In the genomic region with DNA sequence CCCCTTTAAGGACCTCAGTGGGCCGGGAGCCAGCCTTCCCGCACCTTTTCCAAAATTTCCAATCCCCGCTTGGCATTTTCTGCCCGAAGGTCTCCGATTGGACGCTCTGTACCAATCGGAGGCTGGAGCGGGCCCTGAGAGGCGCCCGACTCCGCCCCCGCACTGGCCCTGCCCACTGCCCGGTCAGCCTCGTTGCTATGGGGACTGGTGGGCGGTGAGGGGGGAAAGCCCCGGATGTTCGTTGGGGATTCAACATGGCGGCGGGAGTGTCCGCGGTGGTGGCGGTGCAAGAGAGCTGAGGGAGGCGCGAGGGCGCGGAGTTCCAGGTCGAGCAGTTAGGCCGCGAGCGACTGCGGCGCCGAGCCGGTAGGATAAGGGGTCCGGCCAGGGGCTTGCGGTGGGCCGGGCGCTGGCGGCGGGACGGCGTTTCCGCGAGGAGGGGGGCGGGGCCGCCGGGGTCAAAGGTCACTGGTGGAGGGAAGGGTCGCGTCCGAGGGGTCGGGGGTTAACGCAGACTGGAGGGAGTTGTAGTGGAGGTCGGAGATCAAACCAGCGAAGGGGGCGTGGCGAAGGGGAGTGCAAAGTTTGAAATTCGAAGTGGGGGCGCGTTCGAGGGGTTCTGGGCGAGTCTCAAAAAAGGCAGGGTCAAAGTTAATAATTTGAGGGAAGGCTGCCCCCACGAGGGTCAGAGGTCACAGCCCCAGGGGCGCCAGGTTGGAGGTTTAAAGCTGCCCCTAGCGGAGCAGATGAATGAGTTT, we compare ENCODE assay signal across 1 cellular context.
TF ChIP-seq lines count a peak whose summit lies in the region.

Gene PAK4 (plus strand): TSS at position 233 of the 758 bp plus-strand sequence. CDS start 43,768 bp downstream, outside the sequence.

TF ChIP-seq in K562, 482 proteins besides CTCF, POLR2A, EP300 and RAD21 (continued from another document and continues in another):
- TF ChIP-seq TSHZ1 (CRISPR knock-in tag; IDR thresholded peaks at IDR 0.05) (no peak), PCBP1 (IDR thresholded peaks at IDR 0.05; ENCODE audit: low read depth, low read length, poor library complexity, severe bottlenecking) (peak; percentile 53), ZNF354B (CRISPR knock-in tag; IDR thresholded peaks at IDR 0.05) (peak; percentile 34; the same call in 1 of the 2 replicates), RBFOX2 (IDR thresholded peaks at IDR 0.05; ENCODE audit: low read depth, low read length) (peak; percentile 89), FOXP1 (CRISPR knock-in tag; IDR thresholded peaks at IDR 0.05) (0 out of 2 replicates have a peak, but pooled peaks have one; percentile 51), SP1 (CRISPR knock-in tag; IDR thresholded peaks at IDR 0.05) (peak; percentile 95), TFE3 (CRISPR knock-in tag; IDR thresholded peaks at IDR 0.05) (no peak), RHOXF2B (CRISPR knock-in tag; conservative IDR thresholded peaks at IDR 0.05) (0 out of 2 replicates have a peak, but pooled peaks have one; percentile 14), TGIF2 (CRISPR knock-in tag; IDR thresholded peaks at IDR 0.05) (peak; percentile 88), SAFB2 (IDR thresholded peaks at IDR 0.05; ENCODE audit: borderline replicate concordance, low read depth, low read length, severe bottlenecking) (no peak), ZBTB2 (IDR thresholded peaks at IDR 0.05) (no peak), ATF1 (CRISPR knock-in tag; IDR thresholded peaks at IDR 0.05) (no peak), ATF1 (tag; IDR thresholded peaks at IDR 0.05) (peak; percentile 74), ZNF253 (CRISPR knock-in tag; conservative IDR thresholded peaks at IDR 0.05) (no peak), ESRRA (IDR thresholded peaks at IDR 0.05; ENCODE audit: borderline replicate concordance, low read depth) (peak; percentile 72; the same call in 1 of the 2 replicates), PHF8 (IDR thresholded peaks at IDR 0.05; ENCODE audit: borderline replicate concordance, low read length) (peak; percentile 88; the same call in 1 of the 2 replicates), TAF9B (IDR thresholded peaks at IDR 0.05; ENCODE audit: partially characterized antibody) (no peak), MXI1 (IDR thresholded peaks at IDR 0.05; ENCODE audit: low read depth, low read length) (peak; percentile 94), STAT6 (CRISPR knock-in tag; IDR thresholded peaks at IDR 0.05) (peak; percentile 4; the same call in 1 of the 2 replicates), ZNF766 (CRISPR knock-in tag; conservative IDR thresholded peaks at IDR 0.05) (0 out of 2 replicates have a peak, but pooled peaks have one; percentile 51), KAT2B (IDR thresholded peaks at IDR 0.05; ENCODE audit: low read depth, low read length) (no peak), FOXA1 (IDR thresholded peaks at IDR 0.05; ENCODE audit: borderline replicate concordance) (no peak), CTBP1 (IDR thresholded peaks at IDR 0.05; ENCODE audit: borderline replicate concordance) (peak; percentile 61), ZNF444 (CRISPR knock-in tag; IDR thresholded peaks at IDR 0.05) (no peak), COPS2 (conservative IDR thresholded peaks at IDR 0.05) (no peak), ZC3H11A (IDR thresholded peaks at IDR 0.05; ENCODE audit: low read depth, low read length) (no peak), CAMTA2 (CRISPR knock-in tag; conservative IDR thresholded peaks at IDR 0.05) (no peak), ZNF134 (CRISPR knock-in tag; conservative IDR thresholded peaks at IDR 0.05) (no peak)
- TF ChIP-seq, protein P1, sequence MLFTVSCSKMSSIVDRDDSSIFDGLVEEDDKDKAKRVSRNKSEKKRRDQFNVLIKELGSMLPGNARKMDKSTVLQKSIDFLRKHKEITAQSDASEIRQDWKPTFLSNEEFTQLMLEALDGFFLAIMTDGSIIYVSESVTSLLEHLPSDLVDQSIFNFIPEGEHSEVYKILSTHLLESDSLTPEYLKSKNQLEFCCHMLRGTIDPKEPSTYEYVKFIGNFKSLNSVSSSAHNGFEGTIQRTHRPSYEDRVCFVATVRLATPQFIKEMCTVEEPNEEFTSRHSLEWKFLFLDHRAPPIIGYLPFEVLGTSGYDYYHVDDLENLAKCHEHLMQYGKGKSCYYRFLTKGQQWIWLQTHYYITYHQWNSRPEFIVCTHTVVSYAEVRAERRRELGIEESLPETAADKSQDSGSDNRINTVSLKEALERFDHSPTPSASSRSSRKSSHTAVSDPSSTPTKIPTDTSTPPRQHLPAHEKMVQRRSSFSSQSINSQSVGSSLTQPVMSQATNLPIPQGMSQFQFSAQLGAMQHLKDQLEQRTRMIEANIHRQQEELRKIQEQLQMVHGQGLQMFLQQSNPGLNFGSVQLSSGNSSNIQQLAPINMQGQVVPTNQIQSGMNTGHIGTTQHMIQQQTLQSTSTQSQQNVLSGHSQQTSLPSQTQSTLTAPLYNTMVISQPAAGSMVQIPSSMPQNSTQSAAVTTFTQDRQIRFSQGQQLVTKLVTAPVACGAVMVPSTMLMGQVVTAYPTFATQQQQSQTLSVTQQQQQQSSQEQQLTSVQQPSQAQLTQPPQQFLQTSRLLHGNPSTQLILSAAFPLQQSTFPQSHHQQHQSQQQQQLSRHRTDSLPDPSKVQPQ (CRISPR knock-in tag; IDR thresholded peaks at IDR 0.05; ENCODE audit: borderline replicate concordance) = no peak
- TF ChIP-seq, protein P2, sequence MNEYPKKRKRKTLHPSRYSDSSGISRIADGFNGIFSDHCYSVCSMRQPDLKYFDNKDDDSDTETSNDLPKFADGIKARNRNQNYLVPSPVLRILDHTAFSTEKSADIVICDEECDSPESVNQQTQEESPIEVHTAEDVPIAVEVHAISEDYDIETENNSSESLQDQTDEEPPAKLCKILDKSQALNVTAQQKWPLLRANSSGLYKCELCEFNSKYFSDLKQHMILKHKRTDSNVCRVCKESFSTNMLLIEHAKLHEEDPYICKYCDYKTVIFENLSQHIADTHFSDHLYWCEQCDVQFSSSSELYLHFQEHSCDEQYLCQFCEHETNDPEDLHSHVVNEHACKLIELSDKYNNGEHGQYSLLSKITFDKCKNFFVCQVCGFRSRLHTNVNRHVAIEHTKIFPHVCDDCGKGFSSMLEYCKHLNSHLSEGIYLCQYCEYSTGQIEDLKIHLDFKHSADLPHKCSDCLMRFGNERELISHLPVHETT (CRISPR knock-in tag; conservative IDR thresholded peaks at IDR 0.05 in 1 of 2, IDR thresholded peaks at IDR 0.05 in 1 of 2) = peak in 1 of 2 experiments; percentile 60; a peak in 1 of 4 replicates
